ENCODE assay signal across 1 cellular context in the genomic region with DNA sequence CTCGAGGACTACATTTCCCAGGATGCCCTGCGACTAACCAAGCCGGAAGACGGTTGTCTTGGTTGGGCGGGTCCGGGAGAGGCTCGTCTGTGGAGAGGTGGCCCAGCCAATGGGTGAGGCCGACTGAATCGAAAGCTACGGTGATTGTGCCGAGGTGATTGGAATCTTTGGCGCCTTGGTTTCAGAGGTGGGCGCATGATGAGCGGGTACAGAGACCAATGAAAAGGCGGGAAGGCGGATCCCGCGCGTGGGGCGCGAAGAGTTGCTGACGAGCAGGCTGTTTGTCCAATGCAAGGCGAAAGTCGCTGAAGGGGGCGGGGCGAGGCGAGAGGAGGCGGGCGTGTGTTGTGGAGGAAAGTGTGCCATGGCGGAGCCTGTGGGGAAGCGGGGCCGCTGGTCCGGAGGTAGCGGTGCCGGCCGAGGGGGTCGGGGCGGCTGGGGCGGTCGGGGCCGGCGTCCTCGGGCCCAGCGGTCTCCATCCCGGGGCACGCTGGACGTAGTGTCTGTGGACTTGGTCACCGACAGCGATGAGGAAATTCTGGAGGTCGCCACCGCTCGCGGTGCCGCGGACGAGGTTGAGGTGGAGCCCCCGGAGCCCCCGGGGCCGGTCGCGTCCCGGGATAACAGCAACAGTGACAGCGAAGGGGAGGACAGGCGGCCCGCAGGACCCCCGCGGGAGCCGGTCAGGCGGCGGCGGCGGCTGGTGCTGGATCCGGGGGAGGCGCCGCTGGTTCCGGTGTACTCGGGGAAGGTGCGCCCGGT.
TF ChIP-seq lines count a peak whose summit lies in the region.

NFATC2IP (plus strand) TSS at position 290 of the 762 bp plus-strand sequence; CDS start at position 365, 75 bp downstream.

TF ChIP-seq in HepG2, 621 proteins besides CTCF, POLR2A, EP300 and RAD21 (continued from another document and continues in another):
- TF ChIP-seq YEATS2 (CRISPR knock-in tag; IDR thresholded peaks at IDR 0.05; ENCODE audit: borderline replicate concordance) (peak; percentile 85), CBFB (CRISPR knock-in tag; IDR thresholded peaks at IDR 0.05) (peak; percentile 62), GMEB1 (CRISPR knock-in tag; IDR thresholded peaks at IDR 0.05; ENCODE audit: borderline replicate concordance) (peak; percentile 88; the same call in 1 of the 2 replicates), DRAP1 (CRISPR knock-in tag; IDR thresholded peaks at IDR 0.05) (peak; percentile 69; the same call in 1 of the 2 replicates), ZBTB26 (CRISPR knock-in tag; IDR thresholded peaks at IDR 0.05; ENCODE audit: borderline replicate concordance) (no peak), HMGXB3 (CRISPR knock-in tag; IDR thresholded peaks at IDR 0.05; ENCODE audit: borderline replicate concordance) (peak; percentile 84), GATAD1 (CRISPR knock-in tag; IDR thresholded peaks at IDR 0.05) (peak; percentile 78), ZNF737 (CRISPR knock-in tag; IDR thresholded peaks at IDR 0.05; ENCODE audit: borderline replicate concordance) (no peak), MAX (IDR thresholded peaks at IDR 0.05) (peak; percentile 61), ZNF709 (CRISPR knock-in tag; IDR thresholded peaks at IDR 0.05) (no peak; the same call in 1 of the 2 replicates), ZNF510 (CRISPR knock-in tag; IDR thresholded peaks at IDR 0.05; ENCODE audit: low read depth) (no peak), ATF1 (CRISPR knock-in tag; IDR thresholded peaks at IDR 0.05) (peak; percentile 91), ZNF350 (CRISPR knock-in tag; IDR thresholded peaks at IDR 0.05; ENCODE audit: borderline replicate concordance, low read depth) (peak; percentile 60; the same call in 1 of the 2 replicates), PHF20 (CRISPR knock-in tag; IDR thresholded peaks at IDR 0.05) (peak; percentile 79), ZNF576 (CRISPR knock-in tag; IDR thresholded peaks at IDR 0.05) (no peak), RARG (CRISPR knock-in tag; IDR thresholded peaks at IDR 0.05; ENCODE audit: low read depth) (no peak; the same call in 1 of the 2 replicates), ZBTB1 (CRISPR knock-in tag; IDR thresholded peaks at IDR 0.05; ENCODE audit: borderline replicate concordance) (0 out of 2 replicates have a peak, but pooled peaks have one; percentile 47), LCORL (IDR thresholded peaks at IDR 0.05) (no peak), LCORL (CRISPR knock-in tag; IDR thresholded peaks at IDR 0.05) (peak; percentile 80), PRDM10 (CRISPR knock-in tag; IDR thresholded peaks at IDR 0.05; ENCODE audit: low read depth) (peak; percentile 28), ZFP36 (IDR thresholded peaks at IDR 0.05; ENCODE audit: borderline replicate concordance, low read depth, low read length, partially characterized antibody) (no peak), ZNF850 (CRISPR knock-in tag; conservative IDR thresholded peaks at IDR 0.05) (no peak), POGZ (CRISPR knock-in tag; IDR thresholded peaks at IDR 0.05) (peak; percentile 71), HDAC2 (CRISPR knock-in tag; IDR thresholded peaks at IDR 0.05) (0 out of 2 replicates have a peak, but pooled peaks have one; percentile 18), DMAP1 (CRISPR knock-in tag; IDR thresholded peaks at IDR 0.05) (0 out of 2 replicates have a peak, but pooled peaks have one; percentile 22), SMARCC2 (IDR thresholded peaks at IDR 0.05) (no peak), ZNF687 (CRISPR knock-in tag; IDR thresholded peaks at IDR 0.05) (peak; percentile 79), AGO2 (optimal IDR thresholded peaks at IDR 0.05; ENCODE audit: low read depth, low read length) (peak; percentile 69), STAG1 (CRISPR knock-in tag; IDR thresholded peaks at IDR 0.05) (no peak), KDM1A (CRISPR knock-in tag; IDR thresholded peaks at IDR 0.05) (no peak), MED8 (CRISPR knock-in tag; IDR thresholded peaks at IDR 0.05; ENCODE audit: insufficient replicate concordance) (peak; percentile 5), SAFB2 (CRISPR knock-in tag; IDR thresholded peaks at IDR 0.05; ENCODE audit: borderline replicate concordance, low read depth) (no peak), FOXA3 (CRISPR knock-in tag; IDR thresholded peaks at IDR 0.05) (no peak)
- TF ChIP-seq, protein P1, sequence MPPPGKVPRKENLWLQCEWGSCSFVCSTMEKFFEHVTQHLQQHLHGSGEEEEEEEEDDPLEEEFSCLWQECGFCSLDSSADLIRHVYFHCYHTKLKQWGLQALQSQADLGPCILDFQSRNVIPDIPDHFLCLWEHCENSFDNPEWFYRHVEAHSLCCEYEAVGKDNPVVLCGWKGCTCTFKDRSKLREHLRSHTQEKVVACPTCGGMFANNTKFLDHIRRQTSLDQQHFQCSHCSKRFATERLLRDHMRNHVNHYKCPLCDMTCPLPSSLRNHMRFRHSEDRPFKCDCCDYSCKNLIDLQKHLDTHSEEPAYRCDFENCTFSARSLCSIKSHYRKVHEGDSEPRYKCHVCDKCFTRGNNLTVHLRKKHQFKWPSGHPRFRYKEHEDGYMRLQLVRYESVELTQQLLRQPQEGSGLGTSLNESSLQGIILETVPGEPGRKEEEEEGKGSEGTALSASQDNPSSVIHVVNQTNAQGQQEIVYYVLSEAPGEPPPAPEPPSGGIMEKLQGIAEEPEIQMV (CRISPR knock-in tag; IDR thresholded peaks at IDR 0.05; ENCODE audit: low read depth): no peak
- TF ChIP-seq, protein P2, sequence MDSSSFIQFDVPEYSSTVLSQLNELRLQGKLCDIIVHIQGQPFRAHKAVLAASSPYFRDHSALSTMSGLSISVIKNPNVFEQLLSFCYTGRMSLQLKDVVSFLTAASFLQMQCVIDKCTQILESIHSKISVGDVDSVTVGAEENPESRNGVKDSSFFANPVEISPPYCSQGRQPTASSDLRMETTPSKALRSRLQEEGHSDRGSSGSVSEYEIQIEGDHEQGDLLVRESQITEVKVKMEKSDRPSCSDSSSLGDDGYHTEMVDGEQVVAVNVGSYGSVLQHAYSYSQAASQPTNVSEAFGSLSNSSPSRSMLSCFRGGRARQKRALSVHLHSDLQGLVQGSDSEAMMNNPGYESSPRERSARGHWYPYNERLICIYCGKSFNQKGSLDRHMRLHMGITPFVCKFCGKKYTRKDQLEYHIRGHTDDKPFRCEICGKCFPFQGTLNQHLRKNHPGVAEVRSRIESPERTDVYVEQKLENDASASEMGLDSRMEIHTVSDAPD (CRISPR knock-in tag; IDR thresholded peaks at IDR 0.05): peak; percentile 82
